Comparison of ENCODE assay signal across 22 cellular contexts in the genomic region with DNA sequence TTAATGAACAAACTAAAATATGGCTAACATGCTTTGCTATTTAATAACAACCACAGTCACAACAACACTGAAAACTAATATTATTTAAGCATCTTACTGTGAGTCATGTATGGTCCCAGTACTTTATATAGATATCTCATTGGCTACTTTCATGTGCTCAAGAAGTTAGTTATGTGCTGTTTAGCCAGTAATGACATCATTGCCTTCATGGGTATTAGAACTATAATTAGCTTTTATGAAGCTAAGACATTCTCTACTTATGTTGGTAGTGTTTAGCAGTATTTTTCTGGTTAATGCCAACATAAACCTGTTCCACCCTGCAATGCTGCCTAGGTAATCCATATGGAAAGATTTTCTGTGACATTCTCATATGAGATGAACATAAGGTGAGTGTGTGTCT. TPM values are rescaled to one million over a fixed set of nuclear protein-coding genes. Genes with fewer than 3 reads are reported as not detected.
"Had no signal": no experiment of that assay in that cellular context is flagged by ENCODE, and none has a peak within 500 bp of the region (broad histone marks: within the 10 kb centered on the region; RNA-seq: fewer than 3 reads in every experiment).

No MANE protein-coding gene starts in this region.

- H3K27ac Mint-ChIP-seq: activated CD4-positive, alpha-beta T cell treated with anti-CD3 and anti-CD28 coated beads, Interleukin-2, amount 10 ng/mL, durations not matched to agents 7 days and 5 days; activated CD8-positive, alpha-beta T cell treated with anti-CD3 and anti-CD28 coated beads, Interleukin-2, amount 10 ng/mL, durations not matched to agents 7 days and 5 days; activated T-cell treated with anti-CD3 and anti-CD28 coated beads, Interleukin-2, amount 50 U/mL, for 24 hours; stimulated activated naive CD8-positive, alpha-beta T cell treated with anti-CD3 and anti-CD28 coated beads, Interleukin-15, amount 100 ng/mL, for 72 hours had no signal

- H3K4me1 ChIP-seq: ascending aorta, breast epithelium, upper lobe of right lung had no signal

- H3K9me3 ChIP-seq: ascending aorta, breast epithelium, upper lobe of right lung had no signal

- H3K4me3 Mint-ChIP-seq: activated CD4-positive, alpha-beta T cell treated with anti-CD3 and anti-CD28 coated beads, Interleukin-2, amount 10 ng/mL, durations not matched to agents 7 days and 5 days; activated CD8-positive, alpha-beta T cell treated with anti-CD3 and anti-CD28 coated beads, Interleukin-2, amount 10 ng/mL, durations not matched to agents 7 days and 5 days; activated T-cell treated with anti-CD3 and anti-CD28 coated beads, Interleukin-2, amount 50 U/mL, for 24 hours; stimulated activated naive CD8-positive, alpha-beta T cell treated with anti-CD3 and anti-CD28 coated beads, Interleukin-15, amount 100 ng/mL, for 72 hours had no signal

- H3K27me3 Mint-ChIP-seq: activated T-cell treated with anti-CD3 and anti-CD28 coated beads, Interleukin-2, amount 50 U/mL, for 24 hours; stimulated activated naive CD8-positive, alpha-beta T cell treated with anti-CD3 and anti-CD28 coated beads, Interleukin-15, amount 100 ng/mL, for 72 hours had no signal

- ATAC-seq: activated CD8-positive, alpha-beta T cell treated with anti-CD3 and anti-CD28 coated beads, Interleukin-2, amount 10 ng/mL, durations not matched to agents 7 days and 5 days; esophagus mucosa; left lobe of liver; stimulated activated naive CD8-positive, alpha-beta T cell treated with anti-CD3 and anti-CD28 coated beads, Interleukin-15, amount 100 ng/mL, for 72 hours; upper lobe of right lung had no signal

- H3K4me3 ChIP-seq: ascending aorta, breast epithelium, lung, skin epidermis, upper lobe of right lung had no signal

- H3K27me3 ChIP-seq: ascending aorta, breast epithelium, upper lobe of right lung had no signal

- H3K36me3 ChIP-seq: ascending aorta, breast epithelium, upper lobe of right lung had no signal

- DNase-seq: activated CD4-positive, alpha-beta T cell treated with anti-CD3 and anti-CD28 coated beads, Interleukin-2, amount 10 ng/mL, durations not matched to agents 7 days and 5 days; activated CD8-positive, alpha-beta T cell treated with anti-CD3 and anti-CD28 coated beads, Interleukin-2, amount 10 ng/mL, durations not matched to agents 7 days and 5 days; activated effector memory CD4-positive, alpha-beta T cell treated with anti-CD3 and anti-CD28 coated beads, Interleukin-2, amount 50 U/mL, for 16 hours; activated naive CD4-positive, alpha-beta T cell treated with anti-CD3 and anti-CD28 coated beads, Interleukin-2, amount 50 U/mL, for 16 hours; activated T-cell treated with anti-CD3 and anti-CD28 coated beads, Interleukin-2, amount 50 U/mL, for 24 hours; cerebellar nuclear complex; cortex of kidney; midbrain; occipital lobe; retina; stimulated activated CD4-positive, alpha-beta T cell treated with anti-CD3 and anti-CD28 coated beads, Interleukin-15, amount 100 ng/mL, for 24 hours; stimulated activated CD4-positive, alpha-beta T cell treated with anti-CD3 and anti-CD28 coated beads, Interleukin-2, amount 100 ng/mL, for 48 hours; stimulated activated naive CD8-positive, alpha-beta T cell treated with anti-CD3 and anti-CD28 coated beads, Interleukin-15, amount 100 ng/mL, for 72 hours; T1000; upper lobe of right lung had no signal

- H3K27ac ChIP-seq: ascending aorta, breast epithelium, skin epidermis, upper lobe of right lung had no signal

- H3K9me3 Mint-ChIP-seq: activated CD4-positive, alpha-beta T cell treated with anti-CD3 and anti-CD28 coated beads, Interleukin-2, amount 10 ng/mL, durations not matched to agents 7 days and 5 days; activated T-cell treated with anti-CD3 and anti-CD28 coated beads, Interleukin-2, amount 50 U/mL, for 24 hours; stimulated activated naive CD8-positive, alpha-beta T cell treated with anti-CD3 and anti-CD28 coated beads, Interleukin-15, amount 100 ng/mL, for 72 hours had no signal

RNA-seq across cellular contexts. Expression of a gene that starts 56.1 kb away (rescaled TPM):
- total RNA-seq: T-helper 1 cell treated with Interleukin-12 subunit alpha and Interleukin-12 subunit beta and Interleukin-4 antibody, amounts not matched to agents 30 ng/mL and 1 ng/mL, for 36 hours had no signal
